Comparison of ENCODE assay signal across 15 cellular contexts in genomic region chr2:118678985-118679384, GRCh38.
DNase-seq lines count a peak whose midpoint lies in the region; ATAC-seq and TF ChIP-seq lines count a peak whose summit lies in the region.
"Had no signal": no experiment of that assay in that cellular context is flagged by ENCODE, and none has a peak within 500 bp of the region (broad histone marks: within the 10 kb centered on the region; RNA-seq: fewer than 3 reads in every experiment).

No MANE protein-coding gene starts in this region.

- intact Hi-C loops in PC-9 (cut with micrococcal nuclease; ENCODE audit: unreplicated experiment): no loop called here
- intact Hi-C loops in esophagus muscularis mucosa (cut with DNase I): no loop called here
- intact Hi-C loops in OCI-LY7 (cut with micrococcal nuclease; ENCODE audit: unreplicated experiment): no loop called here

- CTCF ChIA-PET in PC-9 (lab: Charles Lee) (no interaction called here), OCI-LY7 (lab: Charles Lee; ENCODE audit: unreplicated experiment) (no interaction called here)

- H3K79me2 ChIP-seq in PC-9 (ENCODE audit: low read depth) (no peaks in the 10 kb centered on the region), OCI-LY7 (ENCODE audit: insufficient read depth, low read depth, low read length) (no peaks in the 10 kb centered on the region)

- BruUV-seq in PC-9 (replicated peaks; lab: Mats Ljungman, UMichigan) (no TSS peak), OCI-LY7 (replicated peaks; lab: Mats Ljungman, UMichigan) (no TSS peak)

- H3K4me3 Mint-ChIP-seq in mesothelial cell of epicardium: no peak overlapping the region
- H3K4me3 Mint-ChIP-seq in stimulated activated memory B cell treated with anti-CD40 and anti-IgM and Interleukin-4, amounts not matched to agents 10 μg/mL and 1 μg/mL and 100 μg/mL, for 72 hours: no peak overlapping the region
- H3K4me3 Mint-ChIP-seq: CD14-positive monocyte; CD8-positive, alpha-beta T cell had no signal

- H2AFZ ChIP-seq in PC-9 (no peak overlapping the region), OCI-LY7 (ENCODE audit: low read length) (no peak overlapping the region)

- no peak overlapping the region for H3K4me3 ChIP-seq in PC-9
- no peak overlapping the region for H3K4me3 ChIP-seq in esophagus muscularis mucosa
- H3K4me3 ChIP-seq in OCI-LY7 (ENCODE audit: low read depth, low read length, poor library complexity, severe bottlenecking): no peak overlapping the region
- H3K4me3 ChIP-seq: HAP-1 had no signal

- H3K4me1 Mint-ChIP-seq in mesothelial cell of epicardium: peaks cover 36% of the 10 kb centered on the region
- no peaks in the 10 kb centered on the region for H3K4me1 Mint-ChIP-seq in stimulated activated memory B cell treated with anti-CD40 and anti-IgM and Interleukin-4, amounts not matched to agents 10 μg/mL and 1 μg/mL and 100 μg/mL, for 72 hours
- H3K4me1 Mint-ChIP-seq: CD14-positive monocyte had no signal

- H3K27ac Mint-ChIP-seq in mesothelial cell of epicardium: peak overlapping the region; percentile 26
- no peak overlapping the region for H3K27ac Mint-ChIP-seq in stimulated activated memory B cell treated with anti-CD40 and anti-IgM and Interleukin-4, amounts not matched to agents 10 μg/mL and 1 μg/mL and 100 μg/mL, for 72 hours
- H3K27ac Mint-ChIP-seq: CD14-positive monocyte; CD8-positive, alpha-beta T cell had no signal

- no peaks in the 10 kb centered on the region for H3K36me3 ChIP-seq in PC-9 (ENCODE audit: low read depth)
- no peaks in the 10 kb centered on the region for H3K36me3 ChIP-seq in esophagus muscularis mucosa
- H3K36me3 ChIP-seq in OCI-LY7 (ENCODE audit: insufficient read depth, low read length): no peaks in the 10 kb centered on the region
- H3K36me3 ChIP-seq: HAP-1 had no signal

- H3K27ac ChIP-seq in PC-9 (no peak overlapping the region), esophagus muscularis mucosa (replicated peaks in 1 of 4) (no peak overlapping the region), OCI-LY7 (ENCODE audit: low read depth, low read length, poor library complexity, severe bottlenecking) (no peak overlapping the region)

- H3K4me1 ChIP-seq in PC-9 (replicated peaks; ENCODE audit: insufficient read depth): peaks cover 17% of the 10 kb centered on the region
- no peaks in the 10 kb centered on the region for H3K4me1 ChIP-seq in esophagus muscularis mucosa
- no peaks in the 10 kb centered on the region for H3K4me1 ChIP-seq in OCI-LY7 (ENCODE audit: insufficient read depth, low read length, poor library complexity, severe bottlenecking)
- H3K4me1 ChIP-seq: Caco-2, HAP-1 had no signal

- POLR2A ChIA-PET in PC-9 (lab: Charles Lee; ENCODE audit: unreplicated experiment) (no interaction called here), OCI-LY7 (lab: Charles Lee) (no interaction called here)

- ATAC-seq in stimulated activated memory B cell treated with anti-CD40 and anti-IgM and Interleukin-4, amounts not matched to agents 10 μg/mL and 1 μg/mL and 100 μg/mL, for 72 hours: no peak
- ATAC-seq in HG02885 (IDR thresholded peaks at IDR 0.05; ENCODE audit: poor library complexity, unreplicated experiment): no peak
- ATAC-seq: CD8-positive, alpha-beta T cell; HepG2 had no signal

- WGBS in esophagus muscularis mucosa: 37% methylated on average over 2 of the region's 2 CpGs

- H3F3A ChIP-seq in PC-9 (ENCODE audit: insufficient read depth, low read depth): 0 out of 2 replicates have a peak, but pooled peaks cover 4% of the 10 kb centered on the region

- H3K4me2 ChIP-seq in PC-9 (peak overlapping the region; percentile 29), OCI-LY7 (ENCODE audit: low read length) (no peak overlapping the region)

- H3K9me2 ChIP-seq in PC-9 (ENCODE audit: insufficient read depth) (no peaks in the 10 kb centered on the region), OCI-LY7 (ENCODE audit: insufficient read depth, low read length) (no peaks in the 10 kb centered on the region)

- H3K27me3 Mint-ChIP-seq in mesothelial cell of epicardium (ENCODE audit: low read depth): no peaks in the 10 kb centered on the region
- H3K27me3 Mint-ChIP-seq in stimulated activated memory B cell treated with anti-CD40 and anti-IgM and Interleukin-4, amounts not matched to agents 10 μg/mL and 1 μg/mL and 100 μg/mL, for 72 hours: no peaks in the 10 kb centered on the region

- peak; percentile 35 for DNase-seq in EH (ENCODE audit: low read depth)
- no peak for DNase-seq in PC-9
- DNase-seq in esophagus muscularis mucosa (ENCODE audit: extremely low spot score): peak; percentile 70
- DNase-seq in mesothelial cell of epicardium (ENCODE audit: low spot score in 2 of 2, unreplicated experiment in 2 of 2): no peak
- DNase-seq in DMS53 (lab: John Stamatoyannopoulos, UW): no peak
- DNase-seq in OCI-LY7 (ENCODE audit: low spot score): no peak
- DNase-seq: ACHN; Caco-2; CD8-positive, alpha-beta T cell; GOT3 had no signal

- H3K9me3 Mint-ChIP-seq in mesothelial cell of epicardium: peaks cover 3% of the 10 kb centered on the region
- H3K9me3 Mint-ChIP-seq in stimulated activated memory B cell treated with anti-CD40 and anti-IgM and Interleukin-4, amounts not matched to agents 10 μg/mL and 1 μg/mL and 100 μg/mL, for 72 hours: no peaks in the 10 kb centered on the region
- H3K9me3 Mint-ChIP-seq: CD8-positive, alpha-beta T cell had no signal

- H3K27me3 ChIP-seq in PC-9 (ENCODE audit: insufficient read depth, low read depth) (no peaks in the 10 kb centered on the region), esophagus muscularis mucosa (peaks cover 0 to 5% (median 0%) of the 10 kb centered on the region in 4 donors)

- no peaks in the 10 kb centered on the region for H3K36me3 Mint-ChIP-seq in mesothelial cell of epicardium
- H3K36me3 Mint-ChIP-seq in stimulated activated memory B cell treated with anti-CD40 and anti-IgM and Interleukin-4, amounts not matched to agents 10 μg/mL and 1 μg/mL and 100 μg/mL, for 72 hours: no peaks in the 10 kb centered on the region
- H3K36me3 Mint-ChIP-seq: CD14-positive monocyte; CD8-positive, alpha-beta T cell had no signal

- no peak for TF ChIP-seq POLR2A in esophagus muscularis mucosa (IDR thresholded peaks at IDR 0.05; ENCODE audit: low read depth)

- no peaks in the 10 kb centered on the region for H3K9me3 ChIP-seq in PC-9 (ENCODE audit: insufficient read depth, low read depth)
- no peaks in the 10 kb centered on the region for H3K9me3 ChIP-seq in esophagus muscularis mucosa
- no peaks in the 10 kb centered on the region for H3K9me3 ChIP-seq in OCI-LY7 (ENCODE audit: low read length)
- H3K9me3 ChIP-seq: Caco-2, HAP-1 had no signal

- no peaks in the 10 kb centered on the region for H4K20me1 ChIP-seq in PC-9 (ENCODE audit: insufficient read depth)
- H4K20me1 ChIP-seq in OCI-LY7 (ENCODE audit: insufficient read depth, low read length): no peaks in the 10 kb centered on the region

- TF ChIP-seq CTCF in PC-9 (conservative IDR thresholded peaks at IDR 0.05) (no peak), esophagus muscularis mucosa (IDR thresholded peaks at IDR 0.05) (no peak), mesothelial cell of epicardium (IDR thresholded peaks at IDR 0.05; ENCODE audit: unreplicated experiment) (no peak), OCI-LY7 (conservative IDR thresholded peaks at IDR 0.05; ENCODE audit: low read length) (no peak)

- TF ChIP-seq EP300 in esophagus muscularis mucosa (IDR thresholded peaks at IDR 0.05): no peak

Comparison
In these comparisons a context has a peak if more than half of its experiments do, and no peak if none do; other contexts are left out.
1. DNase-seq: peak in EH (single experiment) and esophagus muscularis mucosa (single experiment); none in PC-9 (0 of 2), mesothelial cell of epicardium (0 of 2), DMS53 (single experiment) and OCI-LY7 (single experiment).